ENCODE assay signal across 17 cellular contexts in genomic region chr4:74471228-74471627, GRCh38. TPM values are rescaled to one million over a fixed set of nuclear protein-coding genes. Genes with fewer than 3 reads are reported as not detected.
DNase-seq lines count a peak whose midpoint lies in the region; ATAC-seq, FAIRE-seq and TF ChIP-seq lines count a peak whose summit lies in the region.
"Had no signal": no experiment of that assay in that cellular context is flagged by ENCODE, and none has a peak within 500 bp of the region (broad histone marks: within the 10 kb centered on the region; RNA-seq: fewer than 3 reads in every experiment).

No MANE protein-coding gene starts in this region.

- POLR2A ChIA-PET in K562 (lab: Yijun Ruan, JAX) = interaction anchor here (0.8 kb wide), 1 partner anchor 1049 kb away, joined by 3 read pairs; no protein-coding TSS in a partner anchor

- H3K4me3 ChIP-seq in K562 = no peak overlapping the region
- H3K4me3 ChIP-seq: BLaER1 treated with 17β-estradiol and CSF1 and Interleukin-3, amounts not matched to agents 10 nM and 100 nM had no signal

- H3K36me3 ChIP-seq in K562 (ENCODE audit: control insufficient read depth, insufficient read depth, low read length) = no peaks in the 10 kb centered on the region
- H3K36me3 ChIP-seq: BLaER1 treated with 17β-estradiol and CSF1 and Interleukin-3, amounts not matched to agents 10 nM and 100 nM had no signal

- H3K27me3 ChIP-seq in K562 (ENCODE audit: control insufficient read depth in 2 of 2, insufficient read depth in 2 of 2, low read length in 2 of 2) = no peaks in the 10 kb centered on the region
- H3K27me3 ChIP-seq: BLaER1 treated with 17β-estradiol and CSF1 and Interleukin-3, amounts not matched to agents 10 nM and 100 nM had no signal

- H3K4me2 ChIP-seq in K562 (ENCODE audit: insufficient read depth, low read length) = no peak overlapping the region
- H3K4me2 ChIP-seq: BLaER1 treated with 17β-estradiol and CSF1 and Interleukin-3, amounts not matched to agents 10 nM and 100 nM had no signal

- H2AFZ ChIP-seq in K562 (ENCODE audit: low read depth, low read length) = no peak overlapping the region

- no peaks in the 10 kb centered on the region for H3K9me1 ChIP-seq in K562 (ENCODE audit: control insufficient read depth, insufficient read depth, low read length)

- H3K9me3 Mint-ChIP-seq in type B pancreatic cell = no peaks in the 10 kb centered on the region
- H3K9me3 Mint-ChIP-seq in stimulated activated memory B cell treated with anti-CD40 and anti-IgM and Interleukin-4, amounts not matched to agents 10 μg/mL and 1 μg/mL and 100 μg/mL, for 72 hours = no peaks in the 10 kb centered on the region
- H3K9me3 Mint-ChIP-seq: HFFc6 had no signal

- no peak for TF ChIP-seq POLR2A in K562 (conservative IDR thresholded peaks at IDR 0.05)

- no peaks in the 10 kb centered on the region for H3K36me3 Mint-ChIP-seq in type B pancreatic cell
- no peaks in the 10 kb centered on the region for H3K36me3 Mint-ChIP-seq in stimulated activated memory B cell treated with anti-CD40 and anti-IgM and Interleukin-4, amounts not matched to agents 10 μg/mL and 1 μg/mL and 100 μg/mL, for 72 hours
- H3K36me3 Mint-ChIP-seq: CD4-positive, CD25-positive, alpha-beta regulatory T cell had no signal

- H3K4me3 Mint-ChIP-seq in type B pancreatic cell = peak overlapping the region; percentile 0
- H3K4me3 Mint-ChIP-seq in stimulated activated memory B cell treated with anti-CD40 and anti-IgM and Interleukin-4, amounts not matched to agents 10 μg/mL and 1 μg/mL and 100 μg/mL, for 72 hours = no peak overlapping the region
- H3K4me3 Mint-ChIP-seq: CD4-positive, CD25-positive, alpha-beta regulatory T cell; HFFc6 had no signal

- intact Hi-C loops in K562 (cut with micrococcal nuclease) = no loop called here

- WGBS in K562 (ENCODE audit: insufficient coverage, low coverage, missing lambda C conversion rate) = 62% methylated on average over 1 of the region's 1 CpG

- H3K27me3 Mint-ChIP-seq in type B pancreatic cell = no peaks in the 10 kb centered on the region
- peaks cover 20% of the 10 kb centered on the region for H3K27me3 Mint-ChIP-seq in stimulated activated memory B cell treated with anti-CD40 and anti-IgM and Interleukin-4, amounts not matched to agents 10 μg/mL and 1 μg/mL and 100 μg/mL, for 72 hours

- DNase-seq in NCI-H1105 treated with DMSO at 0.1 percent for 48 hours (lab: John Stamatoyannopoulos, UW) (peak; percentile 43), NCI-H1105 (lab: John Stamatoyannopoulos, UW) (no peak), K562 (ENCODE audit: extremely low read depth in 1 of 4, low spot score in 3 of 4) (no peak), type B pancreatic cell (ENCODE audit: extremely low spot score, unreplicated experiment) (no peak), AML-193 (lab: John Stamatoyannopoulos, UW) (no peak), nucleus accumbens (lab: John Stamatoyannopoulos, UW) (no peak)
- DNase-seq: CD4-positive, CD25-positive, alpha-beta regulatory T cell; DMS53; GF-D8; HCEC 1CT; HFFc6 had no signal

- peaks cover 0 to 6% of the 10 kb centered on the region in 2 experiments; a peak in 2 of 5 replicates for H3K4me1 ChIP-seq in K562 (replicated peaks in 1 of 2; ENCODE audit: control insufficient read depth in 2 of 2, insufficient read depth in 2 of 2, low read length in 2 of 2)
- H3K4me1 ChIP-seq: BLaER1 treated with 17β-estradiol and CSF1 and Interleukin-3, amounts not matched to agents 10 nM and 100 nM had no signal

- no peak overlapping the region for H3K27ac Mint-ChIP-seq in type B pancreatic cell
- no peak overlapping the region for H3K27ac Mint-ChIP-seq in stimulated activated memory B cell treated with anti-CD40 and anti-IgM and Interleukin-4, amounts not matched to agents 10 μg/mL and 1 μg/mL and 100 μg/mL, for 72 hours
- H3K27ac Mint-ChIP-seq: CD4-positive, CD25-positive, alpha-beta regulatory T cell; HFFc6 had no signal

- no peaks in the 10 kb centered on the region for H3K79me2 ChIP-seq in K562 (ENCODE audit: control insufficient read depth, insufficient read depth, low read length)

- TF ChIP-seq EP300 in K562 (IDR thresholded peaks at IDR 0.05; ENCODE audit: low read length) = no peak

- TF ChIP-seq CTCF in K562 (IDR thresholded peaks at IDR 0.05 in 2 of 3, conservative IDR thresholded peaks at IDR 0.05 in 1 of 3; ENCODE audit: insufficient read depth in 2 of 3, low read depth in 1 of 3, low read length in 3 of 3) = no peak
- no peak for TF ChIP-seq CTCF in type B pancreatic cell (conservative IDR thresholded peaks at IDR 0.05)

- ATAC-seq in K562 (peak; percentile 27), esophagus mucosa (peak; percentile 74)
- no peak for ATAC-seq in stimulated activated memory B cell treated with anti-CD40 and anti-IgM and Interleukin-4, amounts not matched to agents 10 μg/mL and 1 μg/mL and 100 μg/mL, for 72 hours
- ATAC-seq: HepG2 had no signal

- no peak overlapping the region for H3K9ac ChIP-seq in K562 (ENCODE audit: insufficient read depth in 1 of 2, low read depth in 2 of 2, low read length in 2 of 2)
- H3K9ac ChIP-seq: BLaER1 treated with 17β-estradiol and CSF1 and Interleukin-3, amounts not matched to agents 10 nM and 100 nM had no signal

- CTCF ChIA-PET in K562 (lab: Yijun Ruan, JAX; ENCODE audit: low intra/inter-chr PET ratio) = no interaction called here

- H3K27ac ChIP-seq in K562 (ENCODE audit: extremely low read depth, low read depth, low read length) = no peak overlapping the region
- H3K27ac ChIP-seq: 22Rv1; BLaER1 treated with 17β-estradiol and CSF1 and Interleukin-3, amounts not matched to agents 10 nM and 100 nM had no signal

- FAIRE-seq in K562 (lab: Jason Lieb, UNC) = no peak
- FAIRE-seq: HepG2, HTR-8/SVneo had no signal

- in situ Hi-C loops in K562 (cut with MboI) = no loop called here

- BruUV-seq in K562 (replicated peaks; lab: Mats Ljungman, UMichigan) = no TSS peak

- H4K20me1 ChIP-seq in K562 (replicated peaks; ENCODE audit: control insufficient read depth, insufficient read depth, low read length) = no peaks in the 10 kb centered on the region
- H4K20me1 ChIP-seq: BLaER1 treated with 17β-estradiol and CSF1 and Interleukin-3, amounts not matched to agents 10 nM and 100 nM had no signal

- H3K4me1 Mint-ChIP-seq in type B pancreatic cell (ENCODE audit: unreplicated experiment) = peaks cover 13% of the 10 kb centered on the region
- H3K4me1 Mint-ChIP-seq in stimulated activated memory B cell treated with anti-CD40 and anti-IgM and Interleukin-4, amounts not matched to agents 10 μg/mL and 1 μg/mL and 100 μg/mL, for 72 hours = no peaks in the 10 kb centered on the region
- H3K4me1 Mint-ChIP-seq: CD4-positive, CD25-positive, alpha-beta regulatory T cell had no signal

- no peak for TF ChIP-seq RAD21 in K562 (CRISPR knock-in tag; conservative IDR thresholded peaks at IDR 0.05 in 1 of 2, IDR thresholded peaks at IDR 0.05 in 1 of 2)

- no peaks in the 10 kb centered on the region for H3K9me3 ChIP-seq in K562 (replicated peaks; ENCODE audit: control insufficient read depth, insufficient read depth, low read depth, low read length)
- H3K9me3 ChIP-seq: BLaER1 treated with 17β-estradiol and CSF1 and Interleukin-3, amounts not matched to agents 10 nM and 100 nM had no signal

TF ChIP-seq in K562, 482 proteins besides CTCF, POLR2A, EP300 and RAD21 (continues in another document):
- no peak for TF ChIP-seq PBX2 (CRISPR knock-in tag; IDR thresholded peaks at IDR 0.05; ENCODE audit: low read depth)
- no peak for TF ChIP-seq PBX2 (tag; conservative IDR thresholded peaks at IDR 0.05; ENCODE audit: low read depth)
- TF ChIP-seq NEUROD1 (IDR thresholded peaks at IDR 0.05; ENCODE audit: borderline replicate concordance, low read depth, low read length, partially characterized antibody) = no peak
- TF ChIP-seq ILF3 (IDR thresholded peaks at IDR 0.05; ENCODE audit: borderline replicate concordance) = no peak
- no peak for TF ChIP-seq ZNF77 (CRISPR knock-in tag; IDR thresholded peaks at IDR 0.05)
- no peak for TF ChIP-seq ZNF644 (tag; IDR thresholded peaks at IDR 0.05; ENCODE audit: low read depth)
- no peak for TF ChIP-seq POLR2AphosphoS2 (IDR thresholded peaks at IDR 0.05; ENCODE audit: low read length)

RNA-seq across cellular contexts. Expression of gene AREG, which starts 26.3 kb away (rescaled TPM):
- total RNA-seq in K562 (2011; cell fraction: chromatin; rRNA removed; ENCODE audit: low replicate concordance) = 10.7 and 18.3 TPM in 2 replicates
- total RNA-seq in K562 (2011; cell fraction: nucleolus; rRNA removed) = 16.6 and 18.3 TPM in 2 replicates
- total RNA-seq in K562 (2011; cell fraction: nucleoplasm; rRNA removed) = 17.7 and 18.4 TPM in 2 replicates
- total RNA-seq in K562 (2014; rRNA removed) (4.5 and 5.8 TPM in 2 replicates), K562 (2014; rRNA removed; fragmentation: Illumina TruSeq; extraction: Trizol) (5.7 and 6.7 TPM in 2 replicates), K562 (2015; rRNA removed; fragmentation: Illumina TruSeq; extraction: Trizol) (2.8 and 3.5 TPM in 2 replicates), K562 (2021) (5.4 and 5.6 TPM in 2 replicates), esophagus mucosa (21.0 TPM), type B pancreatic cell (ENCODE audit: low replicate concordance) (17.1 and 58.0 TPM in 2 replicates)
- polyA plus RNA-seq in K562 (2011; rRNA removed) (7.3 and 8.5 TPM in 2 replicates), K562 (2014; fragmentation: Illumina TruSeq; extraction: Trizol) (6.5 and 7.7 TPM in 2 replicates), K562 (2014; fragmentation: Nextera tagmentation; extraction: Ambion mirVana) (1 to 10 TPM; 1.4 to 2.4 TPM), K562 (2014; rRNA removed) (3.8 and 5.5 TPM in 2 replicates)
- polyA plus RNA-seq in K562 (2011; cell fraction: cytosol; rRNA removed) = 6.3 and 6.9 TPM in 2 replicates
- polyA plus RNA-seq in K562 (2011; cell fraction: nucleus; rRNA removed) = 5.3 and 7.3 TPM in 2 replicates
- 5.1 and 9.9 TPM in 2 replicates for polyA plus RNA-seq in K562 (2012)
- polyA minus RNA-seq in K562 (2011; rRNA and poly(A)+ RNA removed) = 3.9 and 7.5 TPM in 2 replicates
- polyA minus RNA-seq in K562 (2011; cell fraction: cytosol; rRNA and poly(A)+ RNA removed) = 3.4 and 3.9 TPM in 2 replicates
- polyA minus RNA-seq in K562 (2011; cell fraction: nucleus; rRNA and poly(A)+ RNA removed) = 6.2 and 10.2 TPM in 2 replicates
